In genomic region chr1:209389258-209389657, GRCh38 we compare ENCODE assay signal across 13 cellular contexts.
DNase-seq lines count a peak whose midpoint lies in the region; ATAC-seq, FAIRE-seq and TF ChIP-seq lines count a peak whose summit lies in the region.
"Had no signal": no experiment of that assay in that cellular context is flagged by ENCODE, and none has a peak within 500 bp of the region (broad histone marks: within the 10 kb centered on the region; RNA-seq: fewer than 3 reads in every experiment).

No MANE protein-coding gene starts in this region.

- H3K36me3 Mint-ChIP-seq in activated naive CD4-positive, alpha-beta T cell treated with anti-CD3 and anti-CD28 coated beads, Interleukin-2, amount 50 U/mL, for 72 hours, result no peaks in the 10 kb centered on the region

- no peak overlapping the region for H3K27ac Mint-ChIP-seq in activated naive CD4-positive, alpha-beta T cell treated with anti-CD3 and anti-CD28 coated beads, Interleukin-2, amount 50 U/mL, for 72 hours

- TF ChIP-seq CTCF in fibroblast of the aortic adventitia (IDR thresholded peaks at IDR 0.05; ENCODE audit: insufficient read depth, low read length), result no peak
- no peak for TF ChIP-seq CTCF in lower lobe of right lung (IDR thresholded peaks at IDR 0.05)

- H3K4me1 ChIP-seq in lower lobe of right lung, result no peaks in the 10 kb centered on the region
- H3K4me1 ChIP-seq: sigmoid colon had no signal

- no peaks in the 10 kb centered on the region for H3K36me3 ChIP-seq in lower lobe of right lung
- H3K36me3 ChIP-seq: sigmoid colon had no signal

- peak; percentile 86 for FAIRE-seq in urothelium cell line (lab: Jason Lieb, UNC)

- ATAC-seq in activated naive CD4-positive, alpha-beta T cell treated with anti-CD3 and anti-CD28 coated beads, Interleukin-2, amount 50 U/mL, for 72 hours, result peak; percentile 52 to 81
- ATAC-seq in lower lobe of right lung, result no peak

- no peak overlapping the region for H3K4me3 ChIP-seq in fibroblast of the aortic adventitia (ENCODE audit: low read depth, low read length)
- H3K4me3 ChIP-seq in lower lobe of right lung, result no peak overlapping the region
- H3K4me3 ChIP-seq: sigmoid colon had no signal

- H3K9me3 ChIP-seq in lower lobe of right lung, result no peaks in the 10 kb centered on the region
- H3K9me3 ChIP-seq: sigmoid colon had no signal

- intact Hi-C loops in lower lobe of right lung (cut with DNase I), result no loop called here

- H3K27ac ChIP-seq in lower lobe of right lung, result no peak overlapping the region
- H3K27ac ChIP-seq: KMS-11, sigmoid colon had no signal

- no peaks in the 10 kb centered on the region for H3K9me3 Mint-ChIP-seq in activated naive CD4-positive, alpha-beta T cell treated with anti-CD3 and anti-CD28 coated beads, Interleukin-2, amount 50 U/mL, for 72 hours

- DNase-seq in activated naive CD4-positive, alpha-beta T cell treated with anti-CD3 and anti-CD28 coated beads, Interleukin-2, amount 50 U/mL, for 72 hours (ENCODE audit: low spot score in 2 of 2), result no peak
- no peak for DNase-seq in activated naive CD4-positive, alpha-beta T cell treated with anti-CD3 and anti-CD28 coated beads, Interleukin-2, amount 50 U/mL, for 16 hours
- DNase-seq in SW 1271 (lab: John Stamatoyannopoulos, UW) (peak; percentile 17 to 48), fibroblast of the aortic adventitia (ENCODE audit: low read depth) (peak; percentile 76), urothelium cell line (ENCODE audit: low spot score) (peak; percentile 75), lower lobe of right lung (no peak), hypothalamus (lab: John Stamatoyannopoulos, UW) (no peak), inferior parietal cortex (ENCODE audit: extremely low spot score) (no peak)
- DNase-seq: midbrain, NCI-H526 treated with DMSO at 0.1 percent for 48 hours, sigmoid colon, T-helper 2 cell had no signal

- no peaks in the 10 kb centered on the region for H3K27me3 ChIP-seq in lower lobe of right lung (ENCODE audit: low read depth)
- H3K27me3 ChIP-seq: sigmoid colon had no signal

Comparison
In these comparisons a context has a peak if more than half of its experiments do, and no peak if none do; other contexts are left out.
1. ATAC-seq: peak in activated naive CD4-positive, alpha-beta T cell treated with anti-CD3 and anti-CD28 coated beads, Interleukin-2, amount 50 U/mL, for 72 hours (2 of 2); none in lower lobe of right lung (0 of 2).
2. DNase-seq: peak in SW 1271 (2 of 2), fibroblast of the aortic adventitia (single experiment) and urothelium cell line (single experiment); none in activated naive CD4-positive, alpha-beta T cell treated with anti-CD3 and anti-CD28 coated beads, Interleukin-2, amount 50 U/mL, for 72 hours (0 of 2), activated naive CD4-positive, alpha-beta T cell treated with anti-CD3 and anti-CD28 coated beads, Interleukin-2, amount 50 U/mL, for 16 hours (single experiment), lower lobe of right lung (single experiment), hypothalamus (0 of 51) and inferior parietal cortex (single experiment).